ENCODE assay signal across 19 cellular contexts in genomic region chr7:120370954-120371353, GRCh38.
A peak's percentile ranks its signal among the peaks of the same experiment; 100 is the strongest.
DNase-seq lines count a peak whose midpoint lies in the region; ATAC-seq and TF ChIP-seq lines count a peak whose summit lies in the region.
"Had no signal": no experiment of that assay in that cellular context is flagged by ENCODE, and none has a peak within 500 bp of the region (broad histone marks: within the 10 kb centered on the region; RNA-seq: fewer than 3 reads in every experiment).

No MANE protein-coding gene starts in this region.

- no peak for TF ChIP-seq EP300 in Ishikawa (IDR thresholded peaks at IDR 0.05; ENCODE audit: borderline replicate concordance)

- CTCF ChIA-PET in MCF 10A (lab: Yijun Ruan, JAX) (no interaction called here), mammary epithelial cell (lab: Charles Lee; ENCODE audit: low non-redundant PET) (no interaction called here)
- CTCF ChIA-PET in activated CD4-positive, alpha-beta T cell treated with anti-CD3 and anti-CD28 coated beads for 36 hours (lab: Charles Lee) = no interaction called here

- POLR2A ChIA-PET in MCF 10A (lab: Yijun Ruan, JAX) = no interaction called here
- POLR2A ChIA-PET in activated CD4-positive, alpha-beta T cell treated with anti-CD3 and anti-CD28 coated beads for 36 hours (lab: Charles Lee) = no interaction called here

- H3K4me1 ChIP-seq in mammary epithelial cell (ENCODE audit: insufficient read depth, low read length) = no peaks in the 10 kb centered on the region
- no peaks in the 10 kb centered on the region for H3K4me1 ChIP-seq in testis
- H3K4me1 ChIP-seq: A549, body of pancreas, psoas muscle, uterus had no signal

- no peak for TF ChIP-seq POLR2A in testis (IDR thresholded peaks at IDR 0.05)

- H3K36me3 Mint-ChIP-seq in MCF 10A (ENCODE audit: insufficient read depth, unreplicated experiment) = no peaks in the 10 kb centered on the region
- no peaks in the 10 kb centered on the region for H3K36me3 Mint-ChIP-seq in activated CD4-positive, alpha-beta T cell treated with anti-CD3 and anti-CD28 coated beads for 36 hours (ENCODE audit: low read depth)
- H3K36me3 Mint-ChIP-seq: activated CD4-positive, alpha-beta memory T cell treated with anti-CD3 and anti-CD28 coated beads for 36 hours; stimulated activated memory B cell treated with anti-CD40 and anti-IgM and Interleukin-4, amounts not matched to agents 10 μg/mL and 1 μg/mL and 100 μg/mL, for 72 hours had no signal

- intact Hi-C loops in MCF 10A (cut with micrococcal nuclease) = no loop called here
- intact Hi-C loops in mammary epithelial cell (cut with micrococcal nuclease) = no loop called here
- intact Hi-C loops in testis (cut with DNase I; ENCODE audit: low total_unique reads) = no loop called here
- intact Hi-C loops in activated CD4-positive, alpha-beta T cell treated with anti-CD3 and anti-CD28 coated beads for 36 hours (cut with DNase I, micrococcal nuclease) = no loop called here

- in situ Hi-C loops in mammary epithelial cell (cut with MboI; ENCODE audit: low sequenced_read_pairs in 2 of 2) = no loop called here

- H3K4me1 Mint-ChIP-seq in MCF 10A (ENCODE audit: insufficient read depth, unreplicated experiment) = no peaks in the 10 kb centered on the region
- H3K4me1 Mint-ChIP-seq in activated CD4-positive, alpha-beta T cell treated with anti-CD3 and anti-CD28 coated beads for 36 hours = no peaks in the 10 kb centered on the region
- H3K4me1 Mint-ChIP-seq: stimulated activated memory B cell treated with anti-CD40 and anti-IgM and Interleukin-4, amounts not matched to agents 10 μg/mL and 1 μg/mL and 100 μg/mL, for 72 hours had no signal

- H3K9me3 ChIP-seq in mammary epithelial cell (replicated peaks; ENCODE audit: insufficient read depth, low read length) (no peaks in the 10 kb centered on the region), testis (no peaks in the 10 kb centered on the region)
- H3K9me3 ChIP-seq: A549, body of pancreas, psoas muscle, uterus had no signal

- no peak overlapping the region for H3K4me2 ChIP-seq in mammary epithelial cell (ENCODE audit: insufficient read depth, low read depth, low read length)
- H3K4me2 ChIP-seq: A549 had no signal

- H3K27me3 ChIP-seq in mammary epithelial cell (ENCODE audit: insufficient read depth, low read length) (no peaks in the 10 kb centered on the region), testis (no peaks in the 10 kb centered on the region)
- H3K27me3 ChIP-seq: body of pancreas, uterus had no signal

- H3K9ac ChIP-seq in mammary epithelial cell (ENCODE audit: insufficient read depth, low read length) = no peak overlapping the region

- peak; percentile 66 for ATAC-seq in HG02642 (IDR thresholded peaks at IDR 0.05; ENCODE audit: poor library complexity, unreplicated experiment)
- no peak for ATAC-seq in activated CD4-positive, alpha-beta T cell treated with anti-CD3 and anti-CD28 coated beads for 36 hours
- ATAC-seq: A549; body of pancreas; psoas muscle; stimulated activated memory B cell treated with anti-CD40 and anti-IgM and Interleukin-4, amounts not matched to agents 10 μg/mL and 1 μg/mL and 100 μg/mL, for 72 hours had no signal

- H3K27ac ChIP-seq in mammary epithelial cell (ENCODE audit: insufficient read depth, low read depth, low read length) (no peak overlapping the region), testis (no peak overlapping the region)
- H3K27ac ChIP-seq: A549, body of pancreas, psoas muscle, uterus had no signal

- no peak overlapping the region for H3K27ac Mint-ChIP-seq in MCF 10A (ENCODE audit: low read depth, unreplicated experiment)
- H3K27ac Mint-ChIP-seq in activated CD4-positive, alpha-beta T cell treated with anti-CD3 and anti-CD28 coated beads for 36 hours = no peak overlapping the region
- H3K27ac Mint-ChIP-seq: activated CD4-positive, alpha-beta memory T cell treated with anti-CD3 and anti-CD28 coated beads for 36 hours; stimulated activated memory B cell treated with anti-CD40 and anti-IgM and Interleukin-4, amounts not matched to agents 10 μg/mL and 1 μg/mL and 100 μg/mL, for 72 hours had no signal

- dilution Hi-C loops in mammary epithelial cell (cut with HindIII; ENCODE audit: low sequenced_read_pairs) = no loop called here

- no peaks in the 10 kb centered on the region for H3K9me3 Mint-ChIP-seq in MCF 10A (ENCODE audit: unreplicated experiment)
- H3K9me3 Mint-ChIP-seq in activated CD4-positive, alpha-beta T cell treated with anti-CD3 and anti-CD28 coated beads for 36 hours (ENCODE audit: low read depth) = peaks cover 4% of the 10 kb centered on the region

- H3K4me3 ChIP-seq in mammary epithelial cell (replicated peaks in 1 of 3; ENCODE audit: insufficient read depth in 1 of 3, low read depth in 2 of 3, low read length in 3 of 3) (no peak overlapping the region), testis (no peak overlapping the region)
- H3K4me3 ChIP-seq: A549, body of pancreas, psoas muscle, uterus had no signal

- TF ChIP-seq CTCF in MCF 10A (IDR thresholded peaks at IDR 0.05; ENCODE audit: unreplicated experiment) (no peak), mammary epithelial cell (conservative IDR thresholded peaks at IDR 0.05 in 1 of 2, IDR thresholded peaks at IDR 0.05 in 1 of 2; ENCODE audit: extremely low read depth in 1 of 2, insufficient read depth in 1 of 2, low read depth in 1 of 2, low read length in 2 of 2) (no peak), testis (IDR thresholded peaks at IDR 0.05) (no peak)

- peaks cover 77% of the 10 kb centered on the region for H3K27me3 Mint-ChIP-seq in MCF 10A (ENCODE audit: insufficient read depth, unreplicated experiment)
- no peaks in the 10 kb centered on the region for H3K27me3 Mint-ChIP-seq in activated CD4-positive, alpha-beta T cell treated with anti-CD3 and anti-CD28 coated beads for 36 hours
- H3K27me3 Mint-ChIP-seq: activated CD4-positive, alpha-beta memory T cell treated with anti-CD3 and anti-CD28 coated beads for 36 hours; stimulated activated memory B cell treated with anti-CD40 and anti-IgM and Interleukin-4, amounts not matched to agents 10 μg/mL and 1 μg/mL and 100 μg/mL, for 72 hours had no signal

- no peak overlapping the region for H3K4me3 Mint-ChIP-seq in MCF 10A (ENCODE audit: unreplicated experiment)
- no peak overlapping the region for H3K4me3 Mint-ChIP-seq in activated CD4-positive, alpha-beta T cell treated with anti-CD3 and anti-CD28 coated beads for 36 hours
- H3K4me3 Mint-ChIP-seq: activated CD4-positive, alpha-beta memory T cell treated with anti-CD3 and anti-CD28 coated beads for 36 hours; stimulated activated memory B cell treated with anti-CD40 and anti-IgM and Interleukin-4, amounts not matched to agents 10 μg/mL and 1 μg/mL and 100 μg/mL, for 72 hours had no signal

- H3K36me3 ChIP-seq in mammary epithelial cell (ENCODE audit: insufficient read depth, low read length) = no peaks in the 10 kb centered on the region
- no peaks in the 10 kb centered on the region for H3K36me3 ChIP-seq in testis (ENCODE audit: low read depth, missing control alignments)
- H3K36me3 ChIP-seq: uterus had no signal

- H4K20me1 ChIP-seq in mammary epithelial cell (ENCODE audit: insufficient read depth, low read length) = no peaks in the 10 kb centered on the region

- 90% methylated on average over 2 of the region's 2 CpGs for WGBS in mammary epithelial cell (ENCODE audit: low coverage, missing lambda C conversion rate)
- 88 to 91% methylated on average over 2 of the region's 2 CpGs for WGBS in testis, 2 donors

- TF ChIP-seq RAD21 in Ishikawa (IDR thresholded peaks at IDR 0.05; ENCODE audit: low read depth) = no peak

- DNase-seq in MCF 10A (ENCODE audit: unreplicated experiment) = peak; percentile 5
- no peak for DNase-seq in mammary epithelial cell
- peak; percentile 18 for DNase-seq in testis
- DNase-seq in activated CD4-positive, alpha-beta T cell treated with anti-CD3 and anti-CD28 coated beads for 36 hours = no peak
- no peak for DNase-seq in stimulated activated CD4-positive, alpha-beta T cell treated with anti-CD3 and anti-CD28 coated beads, Interleukin-4, amount 100 ng/mL, for 1 hour
- DNase-seq in NCI-H524 treated with DMSO at 0.1 percent for 48 hours (lab: John Stamatoyannopoulos, UW) = no peak
- DNase-seq: activated CD4-positive, alpha-beta memory T cell treated with anti-CD3 and anti-CD28 coated beads for 36 hours; activated gamma-delta T cell treated with Interleukin-2 at 50 U/mL for 16 hours; effector memory CD4-positive, alpha-beta T cell; kidney; psoas muscle; RPMI8226; T-helper 9 cell; uterus had no signal

- H3K79me2 ChIP-seq in mammary epithelial cell (ENCODE audit: insufficient read depth, low read length) = no peaks in the 10 kb centered on the region

- BruUV-seq in MCF 10A (replicated peaks; lab: Mats Ljungman, UMichigan) (no TSS peak), mammary epithelial cell (replicated peaks; lab: Mats Ljungman, UMichigan) (no TSS peak)

- no peak overlapping the region for H2AFZ ChIP-seq in mammary epithelial cell (ENCODE audit: low read depth, low read length)

TF ChIP-seq in Ishikawa, 13 proteins besides CTCF, POLR2A, EP300 and RAD21 (continues in another document):
- peak; percentile 54; the same call in 1 of the 2 replicates for TF ChIP-seq USF1 (IDR thresholded peaks at IDR 0.05)
- TF ChIP-seq TEAD4 (IDR thresholded peaks at IDR 0.05) = no peak
- TF ChIP-seq ZBTB7A (IDR thresholded peaks at IDR 0.05; ENCODE audit: low read depth) = no peak

Comparison
In these comparisons a context has a peak if more than half of its experiments do, and no peak if none do; other contexts are left out.
1. DNase-seq: peak in MCF 10A (single experiment) and testis (single experiment); none in mammary epithelial cell (single experiment), activated CD4-positive, alpha-beta T cell treated with anti-CD3 and anti-CD28 coated beads for 36 hours (single experiment), stimulated activated CD4-positive, alpha-beta T cell treated with anti-CD3 and anti-CD28 coated beads, Interleukin-4, amount 100 ng/mL, for 1 hour (single experiment) and NCI-H524 treated with DMSO at 0.1 percent for 48 hours (single experiment).